In genomic region chr2:85325466-85325811, GRCh38 we compare ENCODE assay signal across 9 cellular contexts. TPM values are rescaled to one million over a fixed set of nuclear protein-coding genes. Genes with fewer than 3 reads are reported as not detected.
DNase-seq lines count a peak whose midpoint lies in the region; ATAC-seq, FAIRE-seq and TF ChIP-seq lines count a peak whose summit lies in the region.
"Had no signal": no experiment of that assay in that cellular context is flagged by ENCODE, and none has a peak within 500 bp of the region (broad histone marks: within the 10 kb centered on the region; RNA-seq: fewer than 3 reads in every experiment).

No MANE protein-coding gene starts in this region.

- in situ Hi-C loops in K562 (cut with MboI) = no loop called here

- H3K9me3 Mint-ChIP-seq in activated naive CD4-positive, alpha-beta T cell treated with anti-CD3 and anti-CD28 coated beads, Interleukin-2, amount 50 U/mL, for 24 hours = no peaks in the 10 kb centered on the region

- H3K4me3 Mint-ChIP-seq in activated naive CD4-positive, alpha-beta T cell treated with anti-CD3 and anti-CD28 coated beads, Interleukin-2, amount 50 U/mL, for 24 hours = peak overlapping the region; percentile 99

- peak overlapping the region; percentile 92 for H3K27ac Mint-ChIP-seq in activated naive CD4-positive, alpha-beta T cell treated with anti-CD3 and anti-CD28 coated beads, Interleukin-2, amount 50 U/mL, for 24 hours

- H3K36me3 Mint-ChIP-seq in activated naive CD4-positive, alpha-beta T cell treated with anti-CD3 and anti-CD28 coated beads, Interleukin-2, amount 50 U/mL, for 24 hours = peaks cover 30% of the 10 kb centered on the region

- TF ChIP-seq POLR2A in K562 (conservative IDR thresholded peaks at IDR 0.05) = no peak
- no peak for TF ChIP-seq POLR2A in GM12891 (IDR thresholded peaks at IDR 0.05; ENCODE audit: low read depth, low read length)
- TF ChIP-seq POLR2A in GM12892 (IDR thresholded peaks at IDR 0.05; ENCODE audit: low read depth, low read length) = no peak

- no peaks in the 10 kb centered on the region for H3K27me3 Mint-ChIP-seq in activated naive CD4-positive, alpha-beta T cell treated with anti-CD3 and anti-CD28 coated beads, Interleukin-2, amount 50 U/mL, for 24 hours

- H3K9ac ChIP-seq in K562 (ENCODE audit: insufficient read depth in 1 of 2, low read depth in 2 of 2, low read length in 2 of 2) = peak overlapping the region; percentile 70 to 93; a peak in 3 of 4 replicates

- POLR2A ChIA-PET in K562 (lab: Yijun Ruan, JAX) = interaction anchor here (0.5 to 1.5 kb wide), 2 partner anchors 11 to 67 kb away, joined by 3 to 5 read pairs; no protein-coding TSS in a partner anchor

- whole genome bisulfite sequencing in K562 (ENCODE audit: insufficient coverage, low coverage, missing lambda C conversion rate) = 40% methylated on average over 9 of the region's 9 CpGs

- no peak for TF ChIP-seq CTCF in K562 (IDR thresholded peaks at IDR 0.05 in 2 of 3, conservative IDR thresholded peaks at IDR 0.05 in 1 of 3; ENCODE audit: insufficient read depth in 2 of 3, low read depth in 1 of 3, low read length in 3 of 3)
- TF ChIP-seq CTCF in upper lobe of right lung (IDR thresholded peaks at IDR 0.05) = no peak

- peaks cover 65% of the 10 kb centered on the region for H3K4me1 Mint-ChIP-seq in activated naive CD4-positive, alpha-beta T cell treated with anti-CD3 and anti-CD28 coated beads, Interleukin-2, amount 50 U/mL, for 24 hours

- H4K20me1 ChIP-seq in K562 (replicated peaks; ENCODE audit: control insufficient read depth, insufficient read depth, low read length) = peaks cover 19% of the 10 kb centered on the region

- no peak for TF ChIP-seq RAD21 in K562 (CRISPR knock-in tag; conservative IDR thresholded peaks at IDR 0.05 in 1 of 2, IDR thresholded peaks at IDR 0.05 in 1 of 2)

- peaks cover 21 to 27% of the 10 kb centered on the region in 2 experiments; a peak in 4 of 5 replicates for H3K4me1 ChIP-seq in K562 (replicated peaks in 1 of 2; ENCODE audit: control insufficient read depth in 2 of 2, insufficient read depth in 2 of 2, low read length in 2 of 2)
- H3K4me1 ChIP-seq in mononuclear cell (ENCODE audit: insufficient read depth, low read length) = peaks cover 73% of the 10 kb centered on the region
- H3K4me1 ChIP-seq in upper lobe of right lung = peaks cover 46% of the 10 kb centered on the region

- no peak for DNase-seq in activated naive CD4-positive, alpha-beta T cell treated with anti-CD3 and anti-CD28 coated beads, Interleukin-2, amount 50 U/mL, for 16 hours
- DNase-seq in K562 (ENCODE audit: extremely low read depth in 1 of 4, low spot score in 3 of 4) (no peak), upper lobe of right lung (no peak), GM12891 (ENCODE audit: insufficient read length, low spot score) (no peak), GM12892 (ENCODE audit: insufficient read length) (no peak)
- DNase-seq: NCI-H345 had no signal

- H3K9me1 ChIP-seq in K562 (ENCODE audit: control insufficient read depth, insufficient read depth, low read length) = peaks cover 2% of the 10 kb centered on the region

- intact Hi-C loops in K562 (cut with micrococcal nuclease) = loop anchor here (5.0 kb wide), 3 partner anchors 92 to 292 kb away; partner anchors contain the start of genes SH2D6 and USP39
- intact Hi-C loops in upper lobe of right lung (cut with DNase I) = no loop called here

- H3K27ac ChIP-seq in K562 (ENCODE audit: extremely low read depth, low read depth, low read length) (no peak overlapping the region), upper lobe of right lung (no peak overlapping the region)

- H3K79me2 ChIP-seq in K562 (ENCODE audit: control insufficient read depth, insufficient read depth, low read length) = peaks cover 58% of the 10 kb centered on the region

- H3K27me3 ChIP-seq in K562 (ENCODE audit: control insufficient read depth in 2 of 2, insufficient read depth in 2 of 2, low read length in 2 of 2) = no peaks in the 10 kb centered on the region
- no peaks in the 10 kb centered on the region for H3K27me3 ChIP-seq in mononuclear cell (ENCODE audit: insufficient read depth, low read length)
- no peaks in the 10 kb centered on the region for H3K27me3 ChIP-seq in upper lobe of right lung

- H2AFZ ChIP-seq in K562 (ENCODE audit: low read depth, low read length) = no peak overlapping the region

- ATAC-seq in K562 (no peak), upper lobe of right lung (no peak), HG02759 (IDR thresholded peaks at IDR 0.05; ENCODE audit: unreplicated experiment) (no peak)

- CTCF ChIA-PET in K562 (lab: Yijun Ruan, JAX; ENCODE audit: low intra/inter-chr PET ratio) = no interaction called here

- H3K4me3 ChIP-seq in K562 (peak overlapping the region; percentile 82), mononuclear cell (ENCODE audit: low read length) (peak overlapping the region; percentile 84), upper lobe of right lung (peak overlapping the region; percentile 75)

- peaks cover 62% of the 10 kb centered on the region for H3K36me3 ChIP-seq in K562 (ENCODE audit: control insufficient read depth, insufficient read depth, low read length)
- peaks cover 51% of the 10 kb centered on the region for H3K36me3 ChIP-seq in upper lobe of right lung

- TF ChIP-seq EP300 in K562 (IDR thresholded peaks at IDR 0.05; ENCODE audit: low read length) = no peak

- FAIRE-seq in K562 (lab: Jason Lieb, UNC) = no peak
- FAIRE-seq in GM12891 (lab: Jason Lieb, UNC) = no peak
- FAIRE-seq in GM12892 (lab: Jason Lieb, UNC) = no peak

- BruUV-seq in K562 (replicated peaks; lab: Mats Ljungman, UMichigan) = no TSS peak

- H3K9me3 ChIP-seq in K562 (replicated peaks; ENCODE audit: control insufficient read depth, insufficient read depth, low read depth, low read length) (no peaks in the 10 kb centered on the region), mononuclear cell (ENCODE audit: low read depth, low read length) (no peaks in the 10 kb centered on the region), upper lobe of right lung (no peaks in the 10 kb centered on the region)

- peak overlapping the region; percentile 97 for H3K4me2 ChIP-seq in K562 (ENCODE audit: insufficient read depth, low read length)

RNA-seq across cellular contexts. Expression of gene TGOLN2, which starts 2.4 kb away (rescaled TPM):
- 117 and 121 TPM in 2 replicates for total RNA-seq in K562 (2011; cell fraction: chromatin; rRNA removed; ENCODE audit: low replicate concordance)
- 73.6 and 84.5 TPM in 2 replicates for total RNA-seq in K562 (2011; cell fraction: nucleolus; rRNA removed)
- 118 and 151 TPM in 2 replicates for total RNA-seq in K562 (2011; cell fraction: nucleoplasm; rRNA removed)
- total RNA-seq in K562 (2014; rRNA removed) (35.9 and 40.7 TPM in 2 replicates), K562 (2014; rRNA removed; fragmentation: Illumina TruSeq; extraction: Trizol) (28.3 and 32.1 TPM in 2 replicates), K562 (2015; rRNA removed; fragmentation: Illumina TruSeq; extraction: Trizol) (30.7 and 31.9 TPM in 2 replicates), K562 (2021) (47.4 and 48.0 TPM in 2 replicates), mononuclear cell (154 TPM), upper lobe of right lung (156 TPM)
- polyA plus RNA-seq in K562 (2011; rRNA removed) (38.9 and 61.7 TPM in 2 replicates), K562 (2014; fragmentation: Illumina TruSeq; extraction: Trizol) (60.5 and 66.5 TPM in 2 replicates), K562 (2014; fragmentation: Nextera tagmentation; extraction: Ambion mirVana) (10 to 100 TPM; 13.0 to 18.0 TPM), K562 (2014; rRNA removed) (52.1 and 53.1 TPM in 2 replicates)
- 33.8 and 36.9 TPM in 2 replicates for polyA plus RNA-seq in K562 (2011; cell fraction: cytosol; rRNA removed)
- 42.9 and 60.6 TPM in 2 replicates for polyA plus RNA-seq in K562 (2011; cell fraction: nucleus; rRNA removed)
- polyA plus RNA-seq in K562 (2012) = 35.4 and 54.6 TPM in 2 replicates
- 27.2 and 44.1 TPM in 2 replicates for polyA minus RNA-seq in K562 (2011; rRNA and poly(A)+ RNA removed)
- polyA minus RNA-seq in K562 (2011; cell fraction: cytosol; rRNA and poly(A)+ RNA removed) = 19.2 and 19.4 TPM in 2 replicates
- polyA minus RNA-seq in K562 (2011; cell fraction: nucleus; rRNA and poly(A)+ RNA removed) = 25.9 and 26.5 TPM in 2 replicates
- polyA plus RNA-seq in GM12891 (2012; ENCODE audit: low read depth, missing spikeins) = 36.5 TPM
- 46.3 TPM for polyA plus RNA-seq in GM12892 (2012; ENCODE audit: missing spikeins)

RNA-seq across cellular contexts. Expression of gene RETSAT, which starts 28.9 kb away (rescaled TPM):
- total RNA-seq in K562 (2011; cell fraction: chromatin; rRNA removed; ENCODE audit: low replicate concordance) = 45.6 and 82.8 TPM in 2 replicates
- 68.5 and 68.6 TPM in 2 replicates for total RNA-seq in K562 (2011; cell fraction: nucleolus; rRNA removed)
- 61.2 and 66.1 TPM in 2 replicates for total RNA-seq in K562 (2011; cell fraction: nucleoplasm; rRNA removed)
- total RNA-seq in K562 (2014; rRNA removed) = 12.3 and 15.6 TPM in 2 replicates
- 13.2 and 14.4 TPM in 2 replicates for total RNA-seq in K562 (2014; rRNA removed; fragmentation: Illumina TruSeq; extraction: Trizol)
- 17.9 and 20.0 TPM in 2 replicates for total RNA-seq in K562 (2015; rRNA removed; fragmentation: Illumina TruSeq; extraction: Trizol)
- total RNA-seq in K562 (2021) = 19.5 and 20.1 TPM in 2 replicates
- 16.8 and 18.3 TPM in 2 replicates for polyA plus RNA-seq in K562 (2011; rRNA removed)
- polyA plus RNA-seq in K562 (2011; cell fraction: cytosol; rRNA removed) = 16.5 and 17.9 TPM in 2 replicates
- 58.2 and 61.1 TPM in 2 replicates for polyA plus RNA-seq in K562 (2011; cell fraction: nucleus; rRNA removed)
- polyA plus RNA-seq in K562 (2012) = 18.6 and 29.4 TPM in 2 replicates
- polyA plus RNA-seq in K562 (2014; fragmentation: Illumina TruSeq; extraction: Trizol) = 18.7 and 21.6 TPM in 2 replicates
- polyA plus RNA-seq in K562 (2014; fragmentation: Nextera tagmentation; extraction: Ambion mirVana) = 1 to 10 TPM; 1.9 to 5.6 TPM
- 13.8 and 16.5 TPM in 2 replicates for polyA plus RNA-seq in K562 (2014; rRNA removed)
- 17.0 and 18.0 TPM in 2 replicates for polyA minus RNA-seq in K562 (2011; rRNA and poly(A)+ RNA removed)
- polyA minus RNA-seq in K562 (2011; cell fraction: cytosol; rRNA and poly(A)+ RNA removed) = 13.9 and 14.6 TPM in 2 replicates
- polyA minus RNA-seq in K562 (2011; cell fraction: nucleus; rRNA and poly(A)+ RNA removed) = 17.0 and 26.4 TPM in 2 replicates
- total RNA-seq in mononuclear cell = 6.9 TPM
- 58.1 TPM for total RNA-seq in upper lobe of right lung
- polyA plus RNA-seq in GM12891 (2012; ENCODE audit: low read depth, missing spikeins) = 12.0 TPM
- 21.8 TPM for polyA plus RNA-seq in GM12892 (2012; ENCODE audit: missing spikeins)

RNA-seq across cellular contexts. Expression of gene ELMOD3, which starts 29.1 kb away (rescaled TPM):
- 51.6 and 62.7 TPM in 2 replicates for total RNA-seq in K562 (2011; cell fraction: chromatin; rRNA removed; ENCODE audit: low replicate concordance)
- 34.3 and 36.0 TPM in 2 replicates for total RNA-seq in K562 (2011; cell fraction: nucleolus; rRNA removed)
- total RNA-seq in K562 (2011; cell fraction: nucleoplasm; rRNA removed) = 37.3 and 43.5 TPM in 2 replicates
- 6.2 and 9.8 TPM in 2 replicates for total RNA-seq in K562 (2014; rRNA removed)
- 10.5 and 11.6 TPM in 2 replicates for total RNA-seq in K562 (2014; rRNA removed; fragmentation: Illumina TruSeq; extraction: Trizol)
- 12.4 and 14.5 TPM in 2 replicates for total RNA-seq in K562 (2015; rRNA removed; fragmentation: Illumina TruSeq; extraction: Trizol)
- 7.8 and 9.2 TPM in 2 replicates for total RNA-seq in K562 (2021)
- 14.5 and 18.7 TPM in 2 replicates for polyA plus RNA-seq in K562 (2011; rRNA removed)
- polyA plus RNA-seq in K562 (2011; cell fraction: cytosol; rRNA removed) = 11.4 and 12.2 TPM in 2 replicates
- polyA plus RNA-seq in K562 (2011; cell fraction: nucleus; rRNA removed) = 29.7 and 49.5 TPM in 2 replicates
- 8.8 and 16.0 TPM in 2 replicates for polyA plus RNA-seq in K562 (2012)
- 11.1 and 14.3 TPM in 2 replicates for polyA plus RNA-seq in K562 (2014; fragmentation: Illumina TruSeq; extraction: Trizol)
- 1 to 10 TPM; 2.7 to 6.4 TPM for polyA plus RNA-seq in K562 (2014; fragmentation: Nextera tagmentation; extraction: Ambion mirVana)
- 14.5 and 14.6 TPM in 2 replicates for polyA plus RNA-seq in K562 (2014; rRNA removed)
- polyA minus RNA-seq in K562 (2011; rRNA and poly(A)+ RNA removed) = 11.0 and 17.1 TPM in 2 replicates
- polyA minus RNA-seq in K562 (2011; cell fraction: cytosol; rRNA and poly(A)+ RNA removed) = 2.5 and 4.8 TPM in 2 replicates
- polyA minus RNA-seq in K562 (2011; cell fraction: nucleus; rRNA and poly(A)+ RNA removed) = 11.9 and 12.7 TPM in 2 replicates
- 12.8 TPM for total RNA-seq in mononuclear cell
- total RNA-seq in upper lobe of right lung = 22.0 TPM
- polyA plus RNA-seq in GM12891 (2012; ENCODE audit: low read depth, missing spikeins) = 7.6 TPM
- polyA plus RNA-seq in GM12892 (2012; ENCODE audit: missing spikeins) = 11.5 TPM
